ENCODE assay signal across 8 cellular contexts in genomic region chr22:24525416-24526037, GRCh38. TPM values are rescaled to one million over a fixed set of nuclear protein-coding genes. Genes with fewer than 3 reads are reported as not detected.
DNase-seq lines count a peak whose midpoint lies in the region; ATAC-seq, FAIRE-seq and TF ChIP-seq lines count a peak whose summit lies in the region.

No MANE protein-coding gene starts in this region.

- no peak overlapping the region for H3K9ac ChIP-seq in astrocyte (ENCODE audit: low read length)

- H3K36me3 Mint-ChIP-seq in astrocyte (ENCODE audit: low read depth, unreplicated experiment) = no peaks in the 10 kb centered on the region

- peak; percentile 70 for FAIRE-seq in astrocyte (lab: Jason Lieb, UNC)

- no peaks in the 10 kb centered on the region for H3K79me2 ChIP-seq in astrocyte (ENCODE audit: insufficient read depth, low read length)

- H3K27ac Mint-ChIP-seq in astrocyte (ENCODE audit: unreplicated experiment) = no peak overlapping the region

- peaks cover 6% of the 10 kb centered on the region for H3K4me1 Mint-ChIP-seq in astrocyte (ENCODE audit: low read depth, unreplicated experiment)

- H3K36me3 ChIP-seq in HAP-1 (replicated peaks) (no peaks in the 10 kb centered on the region), astrocyte (ENCODE audit: insufficient read depth, low read length) (no peaks in the 10 kb centered on the region)

- H3K4me2 ChIP-seq in astrocyte (ENCODE audit: low read length) = no peak overlapping the region

- peak; percentile 90 for TF ChIP-seq CTCF in astrocyte (IDR thresholded peaks at IDR 0.05; ENCODE audit: insufficient read depth, low read depth, low read length)

- H3K4me3 Mint-ChIP-seq in astrocyte (ENCODE audit: unreplicated experiment) = no peak overlapping the region

- no peak for ATAC-seq in HG02798 (IDR thresholded peaks at IDR 0.05; ENCODE audit: poor library complexity, unreplicated experiment)

- DNase-seq in Daoy (ENCODE audit: low read depth) (peak; percentile 71), HAP-1 (ENCODE audit: low spot score in 2 of 2) (peak; percentile 45 to 83), NCI-H1092 treated with DMSO at 0.1 percent for 48 hours (lab: John Stamatoyannopoulos, UW) (peak; percentile 59), T-helper 9 cell (peak; percentile 60), astrocyte (ENCODE audit: low read depth) (peak; percentile 25), hippocampal formation (lab: John Stamatoyannopoulos, UW) (peak; percentile 48 to 53)
- peak; percentile 70 for DNase-seq in stimulated activated CD4-positive, alpha-beta T cell treated with anti-CD3 and anti-CD28 coated beads, Interleukin-12 subunit alpha, Interleukin-12 subunit beta, amount 100 ng/mL, for 4 hours

- no peaks in the 10 kb centered on the region for H3K27me3 ChIP-seq in HAP-1 (ENCODE audit: low read depth)
- H3K27me3 ChIP-seq in astrocyte (ENCODE audit: insufficient read depth, low read length) = no peaks in the 10 kb centered on the region

- in situ Hi-C loops in HAP-1 (cut with MboI; ENCODE audit: low sequenced_read_pairs) = loop anchor here (10.0 kb wide), 2 partner anchors 111 to 201 kb away; no protein-coding TSS in a partner anchor

- H3K4me1 ChIP-seq in HAP-1 (no peaks in the 10 kb centered on the region), astrocyte (ENCODE audit: insufficient read depth, low read length) (peaks cover 10% of the 10 kb centered on the region)

- peaks cover 8% of the 10 kb centered on the region for H3K27me3 Mint-ChIP-seq in astrocyte (ENCODE audit: low read depth, unreplicated experiment)

- H3K9me3 Mint-ChIP-seq in astrocyte (ENCODE audit: unreplicated experiment) = no peaks in the 10 kb centered on the region

- H2AFZ ChIP-seq in astrocyte (ENCODE audit: low read depth, low read length) = no peak overlapping the region

- H4K20me1 ChIP-seq in astrocyte (ENCODE audit: insufficient read depth, low read length) = no peaks in the 10 kb centered on the region

- no peak overlapping the region for H3K27ac ChIP-seq in astrocyte (ENCODE audit: low read depth, low read length)

- H3K9me3 ChIP-seq in HAP-1 (no peaks in the 10 kb centered on the region), astrocyte (ENCODE audit: insufficient read depth, low read depth, low read length) (no peaks in the 10 kb centered on the region)

- H3K4me3 ChIP-seq in HAP-1 (no peak overlapping the region), astrocyte (ENCODE audit: insufficient read depth, low read depth, low read length) (no peak overlapping the region)

RNA-seq across cellular contexts. Expression of gene GUCD1, which starts 29.4 kb away (rescaled TPM):
- total RNA-seq in Daoy (2014; rRNA removed; shearing (Covaris generic)) = 73.8 and 99.7 TPM in 2 replicates
- 77.7 and 84.3 TPM in 2 replicates for total RNA-seq in astrocyte

RNA-seq across cellular contexts. Expression of gene SNRPD3, which starts 30.3 kb away (rescaled TPM):
- 201 and 204 TPM in 2 replicates for total RNA-seq in Daoy (2014; rRNA removed; shearing (Covaris generic))
- 89.6 and 97.3 TPM in 2 replicates for total RNA-seq in astrocyte

RNA-seq across cellular contexts. Expression of gene UPB1, which starts 30.4 kb away (rescaled TPM):
- total RNA-seq in Daoy (2014; rRNA removed; shearing (Covaris generic)) = 0.06 TPM in 1 of 2 replicates, not detected in the other
- 0.30 TPM in 1 of 2 replicates, not detected in the other for total RNA-seq in astrocyte
